Comparison of ENCODE assay signal across 1 cellular context in the genomic region with DNA sequence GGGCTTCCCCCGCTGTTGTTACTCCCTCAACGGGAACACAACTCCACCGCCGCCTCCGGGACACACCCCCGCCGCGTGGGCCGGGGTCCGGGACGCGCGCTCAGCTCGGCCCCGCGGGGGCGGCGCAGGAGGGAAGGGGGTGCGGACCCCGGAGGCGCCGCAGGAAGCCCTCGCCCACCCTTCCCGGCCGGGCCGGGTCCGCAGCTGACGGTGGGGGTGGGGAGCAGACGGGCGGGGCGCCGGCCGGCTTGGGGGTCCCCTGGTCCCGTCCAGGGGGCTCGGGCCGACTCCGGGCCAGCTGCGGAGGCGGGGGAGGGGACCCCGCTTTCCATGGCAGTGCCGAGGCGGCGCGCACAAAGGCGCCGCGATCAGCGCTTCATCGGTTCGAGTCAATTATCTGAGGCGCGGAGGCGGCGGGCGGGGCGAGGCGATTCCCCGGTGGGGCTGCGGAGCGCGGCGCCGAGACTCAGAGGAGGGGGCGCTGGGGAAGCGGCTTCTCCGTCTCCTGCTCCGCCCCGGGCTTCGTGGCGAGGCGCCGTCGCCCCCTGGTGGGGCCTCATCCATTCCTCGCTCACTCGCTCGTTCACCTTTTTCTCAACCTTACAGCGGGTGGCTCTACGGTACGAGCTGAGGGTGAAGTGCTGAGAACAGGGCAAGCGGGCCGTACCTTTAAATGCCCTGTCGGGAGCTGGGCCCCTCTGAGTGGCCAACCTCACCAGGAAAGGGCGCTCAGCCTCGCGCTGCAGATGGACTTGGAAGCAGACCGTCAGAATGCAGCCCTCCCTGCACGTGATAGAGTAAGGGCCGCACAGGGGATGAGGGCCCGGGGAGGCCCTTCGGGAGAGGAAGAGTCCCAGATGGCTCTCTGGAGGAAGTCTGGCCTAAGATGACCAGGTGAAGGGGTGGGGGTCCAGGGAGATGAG.
TF ChIP-seq lines count a peak whose summit lies in the region.

No MANE protein-coding gene starts in this region.

TF ChIP-seq in GM23338, 12 proteins besides CTCF, POLR2A, EP300 and RAD21:
- TF ChIP-seq, protein P1, sequence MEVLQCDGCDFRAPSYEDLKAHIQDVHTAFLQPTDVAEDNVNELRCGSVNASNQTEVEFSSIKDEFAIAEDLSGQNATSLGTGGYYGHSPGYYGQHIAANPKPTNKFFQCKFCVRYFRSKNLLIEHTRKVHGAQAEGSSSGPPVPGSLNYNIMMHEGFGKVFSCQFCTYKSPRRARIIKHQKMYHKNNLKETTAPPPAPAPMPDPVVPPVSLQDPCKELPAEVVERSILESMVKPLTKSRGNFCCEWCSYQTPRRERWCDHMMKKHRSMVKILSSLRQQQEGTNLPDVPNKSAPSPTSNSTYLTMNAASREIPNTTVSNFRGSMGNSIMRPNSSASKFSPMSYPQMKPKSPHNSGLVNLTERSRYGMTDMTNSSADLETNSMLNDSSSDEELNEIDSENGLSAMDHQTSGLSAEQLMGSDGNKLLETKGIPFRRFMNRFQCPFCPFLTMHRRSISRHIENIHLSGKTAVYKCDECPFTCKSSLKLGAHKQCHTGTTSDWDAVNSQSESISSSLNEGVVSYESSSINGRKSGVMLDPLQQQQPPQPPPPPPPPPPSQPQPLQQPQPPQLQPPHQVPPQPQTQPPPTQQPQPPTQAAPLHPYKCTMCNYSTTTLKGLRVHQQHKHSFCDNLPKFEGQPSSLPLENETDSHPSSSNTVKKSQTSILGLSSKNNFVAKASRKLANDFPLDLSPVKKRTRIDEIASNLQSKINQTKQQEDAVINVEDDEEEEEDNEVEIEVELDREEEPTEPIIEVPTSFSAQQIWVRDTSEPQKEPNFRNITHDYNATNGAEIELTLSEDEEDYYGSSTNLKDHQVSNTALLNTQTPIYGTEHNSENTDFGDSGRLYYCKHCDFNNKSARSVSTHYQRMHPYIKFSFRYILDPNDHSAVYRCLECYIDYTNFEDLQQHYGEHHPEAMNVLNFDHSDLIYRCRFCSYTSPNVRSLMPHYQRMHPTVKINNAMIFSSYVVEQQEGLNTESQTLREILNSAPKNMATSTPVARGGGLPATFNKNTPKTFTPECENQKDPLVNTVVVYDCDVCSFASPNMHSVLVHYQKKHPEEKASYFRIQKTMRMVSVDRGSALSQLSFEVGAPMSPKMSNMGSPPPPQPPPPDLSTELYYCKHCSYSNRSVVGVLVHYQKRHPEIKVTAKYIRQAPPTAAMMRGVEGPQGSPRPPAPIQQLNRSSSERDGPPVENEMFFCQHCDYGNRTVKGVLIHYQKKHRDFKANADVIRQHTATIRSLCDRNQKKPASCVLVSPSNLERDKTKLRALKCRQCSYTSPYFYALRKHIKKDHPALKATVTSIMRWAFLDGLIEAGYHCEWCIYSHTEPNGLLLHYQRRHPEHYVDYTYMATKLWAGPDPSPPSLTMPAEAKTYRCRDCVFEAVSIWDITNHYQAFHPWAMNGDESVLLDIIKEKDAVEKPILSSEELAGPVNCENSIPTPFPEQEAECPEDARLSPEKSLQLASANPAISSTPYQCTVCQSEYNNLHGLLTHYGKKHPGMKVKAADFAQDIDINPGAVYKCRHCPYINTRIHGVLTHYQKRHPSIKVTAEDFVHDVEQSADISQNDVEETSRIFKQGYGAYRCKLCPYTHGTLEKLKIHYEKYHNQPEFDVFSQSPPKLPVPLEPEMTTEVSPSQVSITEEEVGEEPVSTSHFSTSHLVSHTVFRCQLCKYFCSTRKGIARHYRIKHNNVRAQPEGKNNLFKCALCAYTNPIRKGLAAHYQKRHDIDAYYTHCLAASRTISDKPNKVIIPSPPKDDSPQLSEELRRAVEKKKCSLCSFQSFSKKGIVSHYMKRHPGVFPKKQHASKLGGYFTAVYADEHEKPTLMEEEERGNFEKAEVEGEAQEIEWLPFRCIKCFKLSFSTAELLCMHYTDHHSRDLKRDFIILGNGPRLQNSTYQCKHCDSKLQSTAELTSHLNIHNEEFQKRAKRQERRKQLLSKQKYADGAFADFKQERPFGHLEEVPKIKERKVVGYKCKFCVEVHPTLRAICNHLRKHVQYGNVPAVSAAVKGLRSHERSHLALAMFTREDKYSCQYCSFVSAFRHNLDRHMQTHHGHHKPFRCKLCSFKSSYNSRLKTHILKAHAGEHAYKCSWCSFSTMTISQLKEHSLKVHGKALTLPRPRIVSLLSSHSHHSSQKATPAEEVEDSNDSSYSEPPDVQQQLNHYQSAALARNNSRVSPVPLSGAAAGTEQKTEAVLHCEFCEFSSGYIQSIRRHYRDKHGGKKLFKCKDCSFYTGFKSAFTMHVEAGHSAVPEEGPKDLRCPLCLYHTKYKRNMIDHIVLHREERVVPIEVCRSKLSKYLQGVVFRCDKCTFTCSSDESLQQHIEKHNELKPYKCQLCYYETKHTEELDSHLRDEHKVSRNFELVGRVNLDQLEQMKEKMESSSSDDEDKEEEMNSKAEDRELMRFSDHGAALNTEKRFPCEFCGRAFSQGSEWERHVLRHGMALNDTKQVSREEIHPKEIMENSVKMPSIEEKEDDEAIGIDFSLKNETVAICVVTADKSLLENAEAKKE (CRISPR knock-in tag; IDR thresholded peaks at IDR 0.05) = no peak
- no peak for TF ChIP-seq CREB1 (CRISPR knock-in tag; IDR thresholded peaks at IDR 0.05; ENCODE audit: low read depth)
- TF ChIP-seq EZH2 (IDR thresholded peaks at IDR 0.05; ENCODE audit: low read depth, unreplicated experiment) = no peak
- no peak for TF ChIP-seq EZH2phosphoT487 (IDR thresholded peaks at IDR 0.05; ENCODE audit: unreplicated experiment)
- no peak for TF ChIP-seq NANOG (IDR thresholded peaks at IDR 0.05; ENCODE audit: borderline replicate concordance)
- TF ChIP-seq ZNF331 (CRISPR knock-in tag; IDR thresholded peaks at IDR 0.05; ENCODE audit: low read depth) = no peak
- TF ChIP-seq, protein P2, sequence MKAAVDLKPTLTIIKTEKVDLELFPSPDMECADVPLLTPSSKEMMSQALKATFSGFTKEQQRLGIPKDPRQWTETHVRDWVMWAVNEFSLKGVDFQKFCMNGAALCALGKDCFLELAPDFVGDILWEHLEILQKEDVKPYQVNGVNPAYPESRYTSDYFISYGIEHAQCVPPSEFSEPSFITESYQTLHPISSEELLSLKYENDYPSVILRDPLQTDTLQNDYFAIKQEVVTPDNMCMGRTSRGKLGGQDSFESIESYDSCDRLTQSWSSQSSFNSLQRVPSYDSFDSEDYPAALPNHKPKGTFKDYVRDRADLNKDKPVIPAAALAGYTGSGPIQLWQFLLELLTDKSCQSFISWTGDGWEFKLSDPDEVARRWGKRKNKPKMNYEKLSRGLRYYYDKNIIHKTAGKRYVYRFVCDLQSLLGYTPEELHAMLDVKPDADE (IDR thresholded peaks at IDR 0.05) = no peak
- TF ChIP-seq POLR2AphosphoS5 (IDR thresholded peaks at IDR 0.05; ENCODE audit: low read depth) = no peak
- TF ChIP-seq, protein P3, sequence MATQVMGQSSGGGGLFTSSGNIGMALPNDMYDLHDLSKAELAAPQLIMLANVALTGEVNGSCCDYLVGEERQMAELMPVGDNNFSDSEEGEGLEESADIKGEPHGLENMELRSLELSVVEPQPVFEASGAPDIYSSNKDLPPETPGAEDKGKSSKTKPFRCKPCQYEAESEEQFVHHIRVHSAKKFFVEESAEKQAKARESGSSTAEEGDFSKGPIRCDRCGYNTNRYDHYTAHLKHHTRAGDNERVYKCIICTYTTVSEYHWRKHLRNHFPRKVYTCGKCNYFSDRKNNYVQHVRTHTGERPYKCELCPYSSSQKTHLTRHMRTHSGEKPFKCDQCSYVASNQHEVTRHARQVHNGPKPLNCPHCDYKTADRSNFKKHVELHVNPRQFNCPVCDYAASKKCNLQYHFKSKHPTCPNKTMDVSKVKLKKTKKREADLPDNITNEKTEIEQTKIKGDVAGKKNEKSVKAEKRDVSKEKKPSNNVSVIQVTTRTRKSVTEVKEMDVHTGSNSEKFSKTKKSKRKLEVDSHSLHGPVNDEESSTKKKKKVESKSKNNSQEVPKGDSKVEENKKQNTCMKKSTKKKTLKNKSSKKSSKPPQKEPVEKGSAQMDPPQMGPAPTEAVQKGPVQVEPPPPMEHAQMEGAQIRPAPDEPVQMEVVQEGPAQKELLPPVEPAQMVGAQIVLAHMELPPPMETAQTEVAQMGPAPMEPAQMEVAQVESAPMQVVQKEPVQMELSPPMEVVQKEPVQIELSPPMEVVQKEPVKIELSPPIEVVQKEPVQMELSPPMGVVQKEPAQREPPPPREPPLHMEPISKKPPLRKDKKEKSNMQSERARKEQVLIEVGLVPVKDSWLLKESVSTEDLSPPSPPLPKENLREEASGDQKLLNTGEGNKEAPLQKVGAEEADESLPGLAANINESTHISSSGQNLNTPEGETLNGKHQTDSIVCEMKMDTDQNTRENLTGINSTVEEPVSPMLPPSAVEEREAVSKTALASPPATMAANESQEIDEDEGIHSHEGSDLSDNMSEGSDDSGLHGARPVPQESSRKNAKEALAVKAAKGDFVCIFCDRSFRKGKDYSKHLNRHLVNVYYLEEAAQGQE (IDR thresholded peaks at IDR 0.05; ENCODE audit: unreplicated experiment) = no peak
- TF ChIP-seq STAT1 (IDR thresholded peaks at IDR 0.05; ENCODE audit: unreplicated experiment) = no peak
- no peak for TF ChIP-seq ZNF114 (CRISPR knock-in tag; IDR thresholded peaks at IDR 0.05)
- no peak for TF ChIP-seq JUNB (IDR thresholded peaks at IDR 0.05; ENCODE audit: unreplicated experiment)
